Comparison of ENCODE assay signal across 8 cellular contexts in genomic region chr1:6625579-6626149, GRCh38. TPM values are rescaled to one million over a fixed set of nuclear protein-coding genes. Genes with fewer than 3 reads are reported as not detected.
A peak's percentile ranks its signal among the peaks of the same experiment; 100 is the strongest.
DNase-seq lines count a peak whose midpoint lies in the region; ATAC-seq and TF ChIP-seq lines count a peak whose summit lies in the region.

No MANE protein-coding gene starts in this region.

- H3K9me3 ChIP-seq in HCT116 (ENCODE audit: control insufficient read depth in 1 of 2, insufficient read depth in 1 of 2, low read depth in 1 of 2, low read length in 2 of 2) = no peaks in the 10 kb centered on the region
- H3K9me3 ChIP-seq in ectodermal cell (ENCODE audit: control insufficient read depth, low read length) = no peaks in the 10 kb centered on the region
- H3K9me3 ChIP-seq in mucosa of descending colon = no peaks in the 10 kb centered on the region

- intact Hi-C loops in Calu3 (cut with micrococcal nuclease; ENCODE audit: unreplicated experiment) (no loop called here), HCT116 (cut with micrococcal nuclease) (no loop called here), mucosa of descending colon (cut with DNase I, micrococcal nuclease) (no loop called here)

- DNase-seq in Calu3 = no peak
- no peak for DNase-seq in HCT116 (ENCODE audit: low read depth, low spot score)
- DNase-seq in RKO (ENCODE audit: low spot score) = peak; percentile 75
- DNase-seq in mucosa of descending colon = peak in 2 of 3 donors; percentile 39 to 50
- DNase-seq in putamen (ENCODE audit: low spot score) = no peak
- DNase-seq in SHP77 (lab: John Stamatoyannopoulos, UW) = no peak

- no peaks in the 10 kb centered on the region for H3K27me3 Mint-ChIP-seq in Calu3 (ENCODE audit: unreplicated experiment)

- H4K20me1 ChIP-seq in HCT116 (ENCODE audit: insufficient read depth) = no peaks in the 10 kb centered on the region

- peak overlapping the region; percentile 85 for H3K27ac ChIP-seq in HCT116 (ENCODE audit: low read depth, low read length)
- no peak overlapping the region for H3K27ac ChIP-seq in ectodermal cell (ENCODE audit: insufficient read depth, low read depth, low read length, poor library complexity, severe bottlenecking)

- peak overlapping the region; percentile 79 to 96 for H3K4me3 ChIP-seq in HCT116 (replicated peaks in 1 of 2; ENCODE audit: low read depth in 1 of 2, low read length in 2 of 2)
- H3K4me3 ChIP-seq in ectodermal cell (ENCODE audit: insufficient read depth, low read depth, low read length) = peak overlapping the region; percentile 84
- peak overlapping the region; percentile 74 for H3K4me3 ChIP-seq in mucosa of descending colon

- H3K9me2 ChIP-seq in HCT116 (ENCODE audit: insufficient read depth) = no peaks in the 10 kb centered on the region

- no peak overlapping the region for H2AFZ ChIP-seq in HCT116 (ENCODE audit: low read depth, low read length, poor library complexity, severe bottlenecking)

- H3K4me1 Mint-ChIP-seq in Calu3 (ENCODE audit: low read depth, unreplicated experiment) = no peaks in the 10 kb centered on the region

- peaks cover 20 to 25% of the 10 kb centered on the region in 2 experiments; a peak in 3 of 4 replicates for H3K36me3 ChIP-seq in HCT116 (ENCODE audit: control insufficient read depth in 1 of 2, insufficient read depth in 2 of 2, low read length in 2 of 2)
- H3K36me3 ChIP-seq in ectodermal cell (ENCODE audit: control insufficient read depth, insufficient read depth, low read length) = peaks cover 40% of the 10 kb centered on the region
- peaks cover 9% of the 10 kb centered on the region for H3K36me3 ChIP-seq in mucosa of descending colon (ENCODE audit: low read depth)

- TF ChIP-seq POLR2A in HCT116 (IDR thresholded peaks at IDR 0.05; ENCODE audit: borderline replicate concordance, extremely low read depth, insufficient read depth, insufficient read length) = no peak

- H3K27me3 ChIP-seq in HCT116 (ENCODE audit: insufficient read depth, low read length) (no peaks in the 10 kb centered on the region), ectodermal cell (ENCODE audit: control insufficient read depth, insufficient read depth, low read length, poor library complexity, severe bottlenecking) (no peaks in the 10 kb centered on the region)

- TF ChIP-seq RAD21 in HCT116 (IDR thresholded peaks at IDR 0.05; ENCODE audit: low read depth) = no peak

- RAD21 ChIA-PET in HCT116 (lab: Charles Lee; ENCODE audit: low non-redundant PET in 1 of 2, low total read pairs in 2 of 2, uncharacterized antibody in 2 of 2, unreplicated experiment in 2 of 2) = no interaction called here

- CTCF ChIA-PET in Calu3 (lab: Charles Lee) (no interaction called here), HCT116 (lab: Charles Lee) (no interaction called here)

- POLR2A ChIA-PET in HCT116 (lab: Charles Lee) = interaction anchor here (1.2 kb wide), 1 partner anchor 24 kb away, joined by 3 read pairs; no protein-coding TSS in a partner anchor

- H3K4me1 ChIP-seq in HCT116 (ENCODE audit: control insufficient read depth in 1 of 2, insufficient read depth in 2 of 2, low read length in 2 of 2) = peaks cover 0 to 18% of the 10 kb centered on the region in 2 experiments; a peak in 2 of 4 replicates
- H3K4me1 ChIP-seq in ectodermal cell (ENCODE audit: control insufficient read depth, insufficient read depth, low read length) = peaks cover 3% of the 10 kb centered on the region
- H3K4me1 ChIP-seq in mucosa of descending colon (ENCODE audit: low read depth) = peaks cover 6% of the 10 kb centered on the region

- H3K9ac ChIP-seq in HCT116 (ENCODE audit: low read length) = peak overlapping the region; percentile 85

- H3K79me2 ChIP-seq in HCT116 (ENCODE audit: insufficient read depth, low read length) = peaks cover 59% of the 10 kb centered on the region

- BruUV-seq in Calu3 (replicated peaks; lab: Mats Ljungman, UMichigan) (no TSS peak), HCT116 (replicated peaks; lab: Mats Ljungman, UMichigan) (no TSS peak)

- peak overlapping the region; percentile 86 for H3K4me2 ChIP-seq in HCT116 (ENCODE audit: low read length)

- ATAC-seq in HCT116 (peak; percentile 4; the same call in 1 of the 2 replicates), mucosa of descending colon (peak; percentile 38), HG03025 (IDR thresholded peaks at IDR 0.05; ENCODE audit: low FRiP score, unreplicated experiment) (no peak)

- TF ChIP-seq CTCF in Calu3 (IDR thresholded peaks at IDR 0.05; ENCODE audit: unreplicated experiment) (no peak), HCT116 (IDR thresholded peaks at IDR 0.05 in 2 of 3, conservative IDR thresholded peaks at IDR 0.05 in 1 of 3; ENCODE audit: borderline replicate concordance in 1 of 3, insufficient read depth in 1 of 3, low read depth in 2 of 3, low read length in 2 of 3) (no peak), mucosa of descending colon (IDR thresholded peaks at IDR 0.05) (no peak)

- peak overlapping the region; percentile 63 for H3K27ac Mint-ChIP-seq in Calu3 (ENCODE audit: unreplicated experiment)

- H3K36me3 Mint-ChIP-seq in Calu3 (ENCODE audit: insufficient read depth, unreplicated experiment) = peaks cover 38% of the 10 kb centered on the region

- peak overlapping the region; percentile 77 for H3K4me3 Mint-ChIP-seq in Calu3 (ENCODE audit: low read depth, unreplicated experiment)

- 24 to 25% methylated on average over 32 of the region's 32 CpGs for WGBS in ectodermal cell, 2 experiments

- no peaks in the 10 kb centered on the region for H3K9me3 Mint-ChIP-seq in Calu3 (ENCODE audit: low read depth, unreplicated experiment)

TF ChIP-seq in HCT116, 20 proteins besides CTCF, POLR2A, EP300 and RAD21:
- TF ChIP-seq ZFX (IDR thresholded peaks at IDR 0.05) = peak; percentile 87; the same call in 1 of the 2 replicates
- TF ChIP-seq, protein P1, sequence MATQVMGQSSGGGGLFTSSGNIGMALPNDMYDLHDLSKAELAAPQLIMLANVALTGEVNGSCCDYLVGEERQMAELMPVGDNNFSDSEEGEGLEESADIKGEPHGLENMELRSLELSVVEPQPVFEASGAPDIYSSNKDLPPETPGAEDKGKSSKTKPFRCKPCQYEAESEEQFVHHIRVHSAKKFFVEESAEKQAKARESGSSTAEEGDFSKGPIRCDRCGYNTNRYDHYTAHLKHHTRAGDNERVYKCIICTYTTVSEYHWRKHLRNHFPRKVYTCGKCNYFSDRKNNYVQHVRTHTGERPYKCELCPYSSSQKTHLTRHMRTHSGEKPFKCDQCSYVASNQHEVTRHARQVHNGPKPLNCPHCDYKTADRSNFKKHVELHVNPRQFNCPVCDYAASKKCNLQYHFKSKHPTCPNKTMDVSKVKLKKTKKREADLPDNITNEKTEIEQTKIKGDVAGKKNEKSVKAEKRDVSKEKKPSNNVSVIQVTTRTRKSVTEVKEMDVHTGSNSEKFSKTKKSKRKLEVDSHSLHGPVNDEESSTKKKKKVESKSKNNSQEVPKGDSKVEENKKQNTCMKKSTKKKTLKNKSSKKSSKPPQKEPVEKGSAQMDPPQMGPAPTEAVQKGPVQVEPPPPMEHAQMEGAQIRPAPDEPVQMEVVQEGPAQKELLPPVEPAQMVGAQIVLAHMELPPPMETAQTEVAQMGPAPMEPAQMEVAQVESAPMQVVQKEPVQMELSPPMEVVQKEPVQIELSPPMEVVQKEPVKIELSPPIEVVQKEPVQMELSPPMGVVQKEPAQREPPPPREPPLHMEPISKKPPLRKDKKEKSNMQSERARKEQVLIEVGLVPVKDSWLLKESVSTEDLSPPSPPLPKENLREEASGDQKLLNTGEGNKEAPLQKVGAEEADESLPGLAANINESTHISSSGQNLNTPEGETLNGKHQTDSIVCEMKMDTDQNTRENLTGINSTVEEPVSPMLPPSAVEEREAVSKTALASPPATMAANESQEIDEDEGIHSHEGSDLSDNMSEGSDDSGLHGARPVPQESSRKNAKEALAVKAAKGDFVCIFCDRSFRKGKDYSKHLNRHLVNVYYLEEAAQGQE (IDR thresholded peaks at IDR 0.05; ENCODE audit: low read depth) = no peak

RNA-seq across cellular contexts. Expression of gene THAP3, which starts 1.0 kb away (rescaled TPM):
- total RNA-seq in Calu3 (2022) (11.4 and 11.5 TPM in 2 replicates), HCT116 (2021; ENCODE audit: unreplicated experiment) (23.1 TPM), mucosa of descending colon (10 to 100 TPM in 2 of 3 donors, 1 to 10 TPM in 1; 8.5 to 19.4 (median 13.7) TPM)
- 26.1 and 26.2 TPM in 2 replicates for polyA plus RNA-seq in HCT116 (2012)
- polyA plus RNA-seq in ectodermal cell (2013, experiment 1 of 4) = 26.1 TPM
- 20.9 TPM for polyA plus RNA-seq in ectodermal cell (2013, experiment 2 of 4)
- 25.2 TPM for polyA plus RNA-seq in ectodermal cell (2013, experiment 3 of 4)
- polyA plus RNA-seq in ectodermal cell (2013, experiment 4 of 4) = 25.7 TPM

RNA-seq across cellular contexts. Expression of gene PHF13, which starts 12.1 kb away (rescaled TPM):
- total RNA-seq in Calu3 (2022) = 14.2 and 14.5 TPM in 2 replicates
- total RNA-seq in HCT116 (2021; ENCODE audit: unreplicated experiment) = 25.8 TPM
- 10.6 and 13.7 TPM in 2 replicates for polyA plus RNA-seq in HCT116 (2012)
- polyA plus RNA-seq in ectodermal cell (2013, experiment 1 of 4) = 45.6 TPM
- 54.9 TPM for polyA plus RNA-seq in ectodermal cell (2013, experiment 2 of 4)
- 33.7 TPM for polyA plus RNA-seq in ectodermal cell (2013, experiment 3 of 4)
- polyA plus RNA-seq in ectodermal cell (2013, experiment 4 of 4) = 37.7 TPM
- 10 to 100 TPM in 1 of 3 donors, 1 to 10 TPM in 2; 6.6 to 21.5 (median 8.9) TPM for total RNA-seq in mucosa of descending colon

RNA-seq across cellular contexts. Expression of gene KLHL21, which starts 23.0 kb away (rescaled TPM):
- total RNA-seq in Calu3 (2022) (21.8 and 23.5 TPM in 2 replicates), HCT116 (2021; ENCODE audit: unreplicated experiment) (27.5 TPM), mucosa of descending colon (10 to 100 TPM in 2 of 3 donors, 1 to 10 TPM in 1; 8.7 to 68.2 (median 10.7) TPM)
- polyA plus RNA-seq in HCT116 (2012) = 15.5 and 32.6 TPM in 2 replicates
- 11.1 TPM for polyA plus RNA-seq in ectodermal cell (2013, experiment 1 of 4)
- 12.9 TPM for polyA plus RNA-seq in ectodermal cell (2013, experiment 2 of 4)
- polyA plus RNA-seq in ectodermal cell (2013, experiment 3 of 4) = 9.3 TPM
- polyA plus RNA-seq in ectodermal cell (2013, experiment 4 of 4) = 9.0 TPM

RNA-seq across cellular contexts. Expression of gene ZBTB48, which starts 45.9 kb away (rescaled TPM):
- 24.4 and 25.2 TPM in 2 replicates for total RNA-seq in Calu3 (2022)
- 41.9 TPM for total RNA-seq in HCT116 (2021; ENCODE audit: unreplicated experiment)
- polyA plus RNA-seq in HCT116 (2012) = 40.3 and 43.8 TPM in 2 replicates
- 27.9 TPM for polyA plus RNA-seq in ectodermal cell (2013, experiment 1 of 4)
- polyA plus RNA-seq in ectodermal cell (2013, experiment 2 of 4) = 25.9 TPM
- 30.3 TPM for polyA plus RNA-seq in ectodermal cell (2013, experiment 3 of 4)
- 28.9 TPM for polyA plus RNA-seq in ectodermal cell (2013, experiment 4 of 4)
- 10 to 100 TPM; 36.8 to 53.9 (median 42.3) TPM for total RNA-seq in mucosa of descending colon

Comparison
In these comparisons a context has a peak if more than half of its experiments do, and no peak if none do; other contexts are left out.
1. DNase-seq: peak in RKO (single experiment) and mucosa of descending colon (2 of 3); none in Calu3 (single experiment), HCT116 (single experiment), putamen (single experiment) and SHP77 (0 of 2).
2. Peak in every context shown above with its lines, with median percentiles within 50 percentile points of each other: H3K4me3 ChIP-seq.